1 cellular context compared by ENCODE assay signal in genomic region chr2:241354668-241355658, GRCh38.
TF ChIP-seq lines count a peak whose summit lies in the region.

No MANE protein-coding gene starts in this region.

TF ChIP-seq in K562, 482 proteins besides CTCF, POLR2A, EP300 and RAD21 (continued from another document):
- no peak for TF ChIP-seq ZNF398 (CRISPR knock-in tag; IDR thresholded peaks at IDR 0.05)
- TF ChIP-seq MBD1 (CRISPR knock-in tag; IDR thresholded peaks at IDR 0.05) = no peak
- no peak for TF ChIP-seq ZNF23 (CRISPR knock-in tag; IDR thresholded peaks at IDR 0.05)
- no peak for TF ChIP-seq ZNF77 (CRISPR knock-in tag; IDR thresholded peaks at IDR 0.05)
- TF ChIP-seq, protein P1, sequence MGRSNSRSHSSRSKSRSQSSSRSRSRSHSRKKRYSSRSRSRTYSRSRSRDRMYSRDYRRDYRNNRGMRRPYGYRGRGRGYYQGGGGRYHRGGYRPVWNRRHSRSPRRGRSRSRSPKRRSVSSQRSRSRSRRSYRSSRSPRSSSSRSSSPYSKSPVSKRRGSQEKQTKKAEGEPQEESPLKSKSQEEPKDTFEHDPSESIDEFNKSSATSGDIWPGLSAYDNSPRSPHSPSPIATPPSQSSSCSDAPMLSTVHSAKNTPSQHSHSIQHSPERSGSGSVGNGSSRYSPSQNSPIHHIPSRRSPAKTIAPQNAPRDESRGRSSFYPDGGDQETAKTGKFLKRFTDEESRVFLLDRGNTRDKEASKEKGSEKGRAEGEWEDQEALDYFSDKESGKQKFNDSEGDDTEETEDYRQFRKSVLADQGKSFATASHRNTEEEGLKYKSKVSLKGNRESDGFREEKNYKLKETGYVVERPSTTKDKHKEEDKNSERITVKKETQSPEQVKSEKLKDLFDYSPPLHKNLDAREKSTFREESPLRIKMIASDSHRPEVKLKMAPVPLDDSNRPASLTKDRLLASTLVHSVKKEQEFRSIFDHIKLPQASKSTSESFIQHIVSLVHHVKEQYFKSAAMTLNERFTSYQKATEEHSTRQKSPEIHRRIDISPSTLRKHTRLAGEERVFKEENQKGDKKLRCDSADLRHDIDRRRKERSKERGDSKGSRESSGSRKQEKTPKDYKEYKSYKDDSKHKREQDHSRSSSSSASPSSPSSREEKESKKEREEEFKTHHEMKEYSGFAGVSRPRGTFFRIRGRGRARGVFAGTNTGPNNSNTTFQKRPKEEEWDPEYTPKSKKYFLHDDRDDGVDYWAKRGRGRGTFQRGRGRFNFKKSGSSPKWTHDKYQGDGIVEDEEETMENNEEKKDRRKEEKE (IDR thresholded peaks at IDR 0.05; ENCODE audit: borderline replicate concordance in 1 of 2, control insufficient read depth in 1 of 2, low read depth in 2 of 2, low read length in 1 of 2) = no peak
- TF ChIP-seq CREB1 (IDR thresholded peaks at IDR 0.05) = no peak
- no peak for TF ChIP-seq CREB1 (CRISPR knock-in tag; IDR thresholded peaks at IDR 0.05)
- no peak for TF ChIP-seq NFXL1 (CRISPR knock-in tag; IDR thresholded peaks at IDR 0.05)
- TF ChIP-seq ZNF24 (IDR thresholded peaks at IDR 0.05) = no peak
- no peak for TF ChIP-seq BRCA1 (IDR thresholded peaks at IDR 0.05)
- no peak for TF ChIP-seq BRCA1 (CRISPR knock-in tag; IDR thresholded peaks at IDR 0.05)
- no peak for TF ChIP-seq RNF2 (IDR thresholded peaks at IDR 0.05)
- TF ChIP-seq HNRNPL (IDR thresholded peaks at IDR 0.05; ENCODE audit: low read depth, low read length) = peak; percentile 70; the same call in 1 of the 2 replicates
- TF ChIP-seq PML (IDR thresholded peaks at IDR 0.05; ENCODE audit: low read length) = no peak
- TF ChIP-seq ZKSCAN8 (CRISPR knock-in tag; IDR thresholded peaks at IDR 0.05) = no peak
- peak; percentile 30 for TF ChIP-seq POLR2B (IDR thresholded peaks at IDR 0.05; ENCODE audit: low read depth, partially characterized antibody)
- no peak for TF ChIP-seq RBM15 (IDR thresholded peaks at IDR 0.05; ENCODE audit: insufficient read depth, low read length)
- no peak for TF ChIP-seq XRCC5 (IDR thresholded peaks at IDR 0.05; ENCODE audit: low read depth, low read length)
- TF ChIP-seq POLR2G (IDR thresholded peaks at IDR 0.05; ENCODE audit: low read depth, low read length) = peak; percentile 42
- no peak for TF ChIP-seq TBP (optimal IDR thresholded peaks at IDR 0.05; ENCODE audit: low read depth, low read length)
- no peak for TF ChIP-seq ZBTB33 (CRISPR knock-in tag; IDR thresholded peaks at IDR 0.05)
- TF ChIP-seq STAG1 (CRISPR knock-in tag; IDR thresholded peaks at IDR 0.05; ENCODE audit: borderline replicate concordance) = no peak
- TF ChIP-seq FOXA1 (IDR thresholded peaks at IDR 0.05; ENCODE audit: borderline replicate concordance) = no peak
- TF ChIP-seq ARID1B (IDR thresholded peaks at IDR 0.05) = no peak
- TF ChIP-seq REST (CRISPR knock-in tag; IDR thresholded peaks at IDR 0.05; ENCODE audit: low read depth) = peak; percentile 30; the same call in 1 of the 2 replicates
- TF ChIP-seq, protein P2, sequence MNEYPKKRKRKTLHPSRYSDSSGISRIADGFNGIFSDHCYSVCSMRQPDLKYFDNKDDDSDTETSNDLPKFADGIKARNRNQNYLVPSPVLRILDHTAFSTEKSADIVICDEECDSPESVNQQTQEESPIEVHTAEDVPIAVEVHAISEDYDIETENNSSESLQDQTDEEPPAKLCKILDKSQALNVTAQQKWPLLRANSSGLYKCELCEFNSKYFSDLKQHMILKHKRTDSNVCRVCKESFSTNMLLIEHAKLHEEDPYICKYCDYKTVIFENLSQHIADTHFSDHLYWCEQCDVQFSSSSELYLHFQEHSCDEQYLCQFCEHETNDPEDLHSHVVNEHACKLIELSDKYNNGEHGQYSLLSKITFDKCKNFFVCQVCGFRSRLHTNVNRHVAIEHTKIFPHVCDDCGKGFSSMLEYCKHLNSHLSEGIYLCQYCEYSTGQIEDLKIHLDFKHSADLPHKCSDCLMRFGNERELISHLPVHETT (CRISPR knock-in tag; conservative IDR thresholded peaks at IDR 0.05 in 1 of 2, IDR thresholded peaks at IDR 0.05 in 1 of 2) = no peak
TF ChIP-seq in K562: peak in this region for 20.
